ENCODE assay signal across 11 cellular contexts in the genomic region with DNA sequence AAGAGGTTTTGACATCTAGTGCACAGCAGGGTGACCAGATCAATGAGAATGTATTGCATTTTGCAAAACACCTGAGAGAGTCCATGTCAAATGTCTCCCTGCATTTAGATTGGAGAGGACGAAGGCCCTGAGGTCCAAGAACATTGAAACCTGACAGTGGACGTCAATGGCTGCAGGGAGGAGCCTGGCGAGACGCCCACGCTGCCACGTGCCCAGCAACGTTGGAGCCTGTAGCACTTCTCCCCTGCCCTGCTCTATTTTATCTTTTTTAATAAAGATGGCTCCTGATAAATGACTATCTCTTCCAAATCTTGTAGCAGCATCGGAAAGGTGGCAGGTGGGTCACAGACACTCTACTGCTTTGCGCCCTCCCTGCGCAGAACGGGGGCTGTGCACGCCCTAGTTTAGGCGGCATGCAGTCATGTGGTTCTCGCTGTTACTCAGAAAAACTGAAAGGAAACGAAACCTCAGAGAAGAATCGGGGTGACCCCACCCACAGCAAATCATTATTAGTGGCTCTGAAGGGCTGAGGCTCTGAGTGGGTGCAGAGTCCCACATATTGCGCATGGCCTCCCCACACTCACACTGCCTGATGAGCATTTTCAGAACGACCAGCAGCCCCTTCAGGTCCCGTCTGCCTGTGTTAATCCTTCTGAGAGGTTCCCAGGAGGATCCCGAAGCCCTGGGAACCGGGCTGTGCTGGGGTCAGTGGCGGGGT.
"Had no signal": no experiment of that assay in that cellular context is flagged by ENCODE, and none has a peak within 500 bp of the region (broad histone marks: within the 10 kb centered on the region; RNA-seq: fewer than 3 reads in every experiment).

No MANE protein-coding gene starts in this region.

- H3K4me3 Mint-ChIP-seq: nephron; stimulated activated naive CD8-positive, alpha-beta T cell treated with anti-CD3 and anti-CD28 coated beads, Interleukin-15, Interleukin-2, amounts not matched to agents 100 ng/mL and 50 ng/mL, for 24 hours; T-helper 2 cell treated with Interferon-gamma antibody and Interleukin-4, amounts not matched to agents 5 μg/mL and 100 μg/mL, for 36 hours had no signal

- H3K9me3 Mint-ChIP-seq: nephron; stimulated activated naive CD8-positive, alpha-beta T cell treated with anti-CD3 and anti-CD28 coated beads, Interleukin-15, Interleukin-2, amounts not matched to agents 100 ng/mL and 50 ng/mL, for 24 hours; T-helper 2 cell treated with Interferon-gamma antibody and Interleukin-4, amounts not matched to agents 5 μg/mL and 100 μg/mL, for 36 hours had no signal

- H3K27me3 Mint-ChIP-seq: stimulated activated naive CD8-positive, alpha-beta T cell treated with anti-CD3 and anti-CD28 coated beads, Interleukin-15, Interleukin-2, amounts not matched to agents 100 ng/mL and 50 ng/mL, for 24 hours had no signal

- ATAC-seq: foreskin keratinocyte, heart left ventricle, left lung, sciatic nerve had no signal

- DNase-seq: activated CD4-positive, alpha-beta T cell treated with anti-CD3 and anti-CD28 coated beads for 1 hour; activated CD4-positive, alpha-beta T cell treated with anti-CD3 and anti-CD28 coated beads, Interleukin-2, amount 50 U/mL, for 48 hours; activated gamma-delta T cell treated with Interleukin-2 at 50 U/mL for 16 hours; foreskin keratinocyte; heart left ventricle; left lung; occipital lobe had no signal

- H3K27ac Mint-ChIP-seq: nephron; stimulated activated naive CD8-positive, alpha-beta T cell treated with anti-CD3 and anti-CD28 coated beads, Interleukin-15, Interleukin-2, amounts not matched to agents 100 ng/mL and 50 ng/mL, for 24 hours; T-helper 2 cell treated with Interferon-gamma antibody and Interleukin-4, amounts not matched to agents 5 μg/mL and 100 μg/mL, for 36 hours had no signal
